In genomic region chr7:41715000-41715399, GRCh38 we compare ENCODE assay signal across 1 cellular context.
TF ChIP-seq lines count a peak whose summit lies in the region.

No MANE protein-coding gene starts in this region.

TF ChIP-seq in HepG2, 621 proteins besides CTCF, POLR2A, EP300 and RAD21:
- TF ChIP-seq NFYB (CRISPR knock-in tag; IDR thresholded peaks at IDR 0.05) (no peak), HNRNPUL1 (IDR thresholded peaks at IDR 0.05; ENCODE audit: low read depth, low read length) (no peak), ZNF782 (CRISPR knock-in tag; IDR thresholded peaks at IDR 0.05; ENCODE audit: borderline replicate concordance) (no peak), ZNF33B (CRISPR knock-in tag; IDR thresholded peaks at IDR 0.05) (no peak), SP2 (CRISPR knock-in tag; IDR thresholded peaks at IDR 0.05) (no peak), TBL1XR1 (IDR thresholded peaks at IDR 0.05; ENCODE audit: borderline replicate concordance, low read length, partially characterized antibody) (no peak), ZNF296 (CRISPR knock-in tag; conservative IDR thresholded peaks at IDR 0.05) (no peak), ZBTB2 (CRISPR knock-in tag; IDR thresholded peaks at IDR 0.05; ENCODE audit: low read depth) (no peak)
